ENCODE assay signal across 2 cellular contexts in the genomic region with DNA sequence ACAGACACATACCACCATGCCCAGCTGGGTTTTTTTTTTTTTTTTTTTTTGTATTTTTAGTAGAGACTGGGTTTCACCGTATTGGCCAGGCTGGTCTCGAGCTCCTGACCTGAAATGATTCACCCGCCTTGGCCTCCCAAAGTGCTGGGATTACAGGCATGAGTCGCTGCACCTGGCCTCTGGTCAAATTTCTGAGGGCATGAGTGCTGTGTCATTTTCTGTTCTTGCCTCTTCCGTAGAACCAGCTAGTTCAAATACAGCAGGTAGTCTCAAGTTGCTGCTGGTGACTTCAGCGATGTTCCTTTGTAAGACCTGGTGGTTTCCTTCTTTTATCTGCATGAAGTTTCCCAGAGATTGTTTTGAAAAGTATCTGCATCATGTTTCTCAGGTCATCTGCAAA.
A peak's percentile ranks its signal among the peaks of the same experiment; 100 is the strongest.
TF ChIP-seq lines count a peak whose summit lies in the region.

No MANE protein-coding gene starts in this region.

TF ChIP-seq in SK-N-SH, 30 proteins besides CTCF, POLR2A, EP300 and RAD21 (continued from another document):
- TF ChIP-seq, protein P1, sequence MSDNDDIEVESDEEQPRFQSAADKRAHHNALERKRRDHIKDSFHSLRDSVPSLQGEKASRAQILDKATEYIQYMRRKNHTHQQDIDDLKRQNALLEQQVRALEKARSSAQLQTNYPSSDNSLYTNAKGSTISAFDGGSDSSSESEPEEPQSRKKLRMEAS (IDR thresholded peaks at IDR 0.05; ENCODE audit: low read depth), result peak; percentile 34; the same call in 1 of the 2 replicates
- TF ChIP-seq, protein P2, sequence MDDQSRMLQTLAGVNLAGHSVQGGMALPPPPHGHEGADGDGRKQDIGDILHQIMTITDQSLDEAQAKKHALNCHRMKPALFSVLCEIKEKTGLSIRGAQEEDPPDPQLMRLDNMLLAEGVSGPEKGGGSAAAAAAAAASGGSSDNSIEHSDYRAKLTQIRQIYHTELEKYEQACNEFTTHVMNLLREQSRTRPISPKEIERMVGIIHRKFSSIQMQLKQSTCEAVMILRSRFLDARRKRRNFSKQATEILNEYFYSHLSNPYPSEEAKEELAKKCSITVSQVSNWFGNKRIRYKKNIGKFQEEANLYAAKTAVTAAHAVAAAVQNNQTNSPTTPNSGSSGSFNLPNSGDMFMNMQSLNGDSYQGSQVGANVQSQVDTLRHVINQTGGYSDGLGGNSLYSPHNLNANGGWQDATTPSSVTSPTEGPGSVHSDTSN (IDR thresholded peaks at IDR 0.05), result no peak
- TF ChIP-seq TCF12 (IDR thresholded peaks at IDR 0.05), result peak; percentile 50; the same call in 1 of the 2 replicates
- TF ChIP-seq FOSL2 (IDR thresholded peaks at IDR 0.05; ENCODE audit: borderline replicate concordance, low read depth), result peak; percentile 48; the same call in 1 of the 2 replicates
TF ChIP-seq in SK-N-SH: peak in this region for 4.

TF ChIP-seq in SK-N-SH treated with all-trans-retinoic acid at 6 μM for 48 hours, 23 proteins besides CTCF, POLR2A, EP300 and RAD21 (continued from another document):
- TF ChIP-seq ZNF70 (CRISPR knock-in tag; IDR thresholded peaks at IDR 0.05) (no peak), ZNF8 (CRISPR knock-in tag; IDR thresholded peaks at IDR 0.05) (no peak), RARB (CRISPR knock-in tag; IDR thresholded peaks at IDR 0.05) (no peak), ARNTL (CRISPR knock-in tag; IDR thresholded peaks at IDR 0.05; ENCODE audit: borderline replicate concordance, low read depth) (no peak)
- TF ChIP-seq, protein P3, sequence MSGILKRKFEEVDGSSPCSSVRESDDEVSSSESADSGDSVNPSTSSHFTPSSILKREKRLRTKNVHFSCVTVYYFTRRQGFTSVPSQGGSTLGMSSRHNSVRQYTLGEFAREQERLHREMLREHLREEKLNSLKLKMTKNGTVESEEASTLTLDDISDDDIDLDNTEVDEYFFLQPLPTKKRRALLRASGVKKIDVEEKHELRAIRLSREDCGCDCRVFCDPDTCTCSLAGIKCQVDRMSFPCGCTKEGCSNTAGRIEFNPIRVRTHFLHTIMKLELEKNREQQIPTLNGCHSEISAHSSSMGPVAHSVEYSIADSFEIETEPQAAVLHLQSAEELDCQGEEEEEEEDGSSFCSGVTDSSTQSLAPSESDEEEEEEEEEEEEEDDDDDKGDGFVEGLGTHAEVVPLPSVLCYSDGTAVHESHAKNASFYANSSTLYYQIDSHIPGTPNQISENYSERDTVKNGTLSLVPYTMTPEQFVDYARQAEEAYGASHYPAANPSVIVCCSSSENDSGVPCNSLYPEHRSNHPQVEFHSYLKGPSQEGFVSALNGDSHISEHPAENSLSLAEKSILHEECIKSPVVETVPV (CRISPR knock-in tag; IDR thresholded peaks at IDR 0.05), result no peak
- TF ChIP-seq, protein P4, sequence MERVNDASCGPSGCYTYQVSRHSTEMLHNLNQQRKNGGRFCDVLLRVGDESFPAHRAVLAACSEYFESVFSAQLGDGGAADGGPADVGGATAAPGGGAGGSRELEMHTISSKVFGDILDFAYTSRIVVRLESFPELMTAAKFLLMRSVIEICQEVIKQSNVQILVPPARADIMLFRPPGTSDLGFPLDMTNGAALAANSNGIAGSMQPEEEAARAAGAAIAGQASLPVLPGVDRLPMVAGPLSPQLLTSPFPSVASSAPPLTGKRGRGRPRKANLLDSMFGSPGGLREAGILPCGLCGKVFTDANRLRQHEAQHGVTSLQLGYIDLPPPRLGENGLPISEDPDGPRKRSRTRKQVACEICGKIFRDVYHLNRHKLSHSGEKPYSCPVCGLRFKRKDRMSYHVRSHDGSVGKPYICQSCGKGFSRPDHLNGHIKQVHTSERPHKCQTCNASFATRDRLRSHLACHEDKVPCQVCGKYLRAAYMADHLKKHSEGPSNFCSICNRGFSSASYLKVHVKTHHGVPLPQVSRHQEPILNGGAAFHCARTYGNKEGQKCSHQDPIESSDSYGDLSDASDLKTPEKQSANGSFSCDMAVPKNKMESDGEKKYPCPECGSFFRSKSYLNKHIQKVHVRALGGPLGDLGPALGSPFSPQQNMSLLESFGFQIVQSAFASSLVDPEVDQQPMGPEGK (CRISPR knock-in tag; IDR thresholded peaks at IDR 0.05; ENCODE audit: borderline replicate concordance), result no peak
- TF ChIP-seq, protein P5, sequence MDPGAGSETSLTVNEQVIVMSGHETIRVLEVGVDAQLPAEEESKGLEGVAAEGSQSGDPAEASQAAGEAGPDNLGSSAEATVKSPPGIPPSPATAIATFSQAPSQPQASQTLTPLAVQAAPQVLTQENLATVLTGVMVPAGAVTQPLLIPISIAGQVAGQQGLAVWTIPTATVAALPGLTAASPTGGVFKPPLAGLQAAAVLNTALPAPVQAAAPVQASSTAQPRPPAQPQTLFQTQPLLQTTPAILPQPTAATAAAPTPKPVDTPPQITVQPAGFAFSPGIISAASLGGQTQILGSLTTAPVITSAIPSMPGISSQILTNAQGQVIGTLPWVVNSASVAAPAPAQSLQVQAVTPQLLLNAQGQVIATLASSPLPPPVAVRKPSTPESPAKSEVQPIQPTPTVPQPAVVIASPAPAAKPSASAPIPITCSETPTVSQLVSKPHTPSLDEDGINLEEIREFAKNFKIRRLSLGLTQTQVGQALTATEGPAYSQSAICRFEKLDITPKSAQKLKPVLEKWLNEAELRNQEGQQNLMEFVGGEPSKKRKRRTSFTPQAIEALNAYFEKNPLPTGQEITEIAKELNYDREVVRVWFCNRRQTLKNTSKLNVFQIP (CRISPR knock-in tag; IDR thresholded peaks at IDR 0.05; ENCODE audit: borderline replicate concordance, low read depth), result no peak
